ENCODE assay signal across 8 cellular contexts in the genomic region with DNA sequence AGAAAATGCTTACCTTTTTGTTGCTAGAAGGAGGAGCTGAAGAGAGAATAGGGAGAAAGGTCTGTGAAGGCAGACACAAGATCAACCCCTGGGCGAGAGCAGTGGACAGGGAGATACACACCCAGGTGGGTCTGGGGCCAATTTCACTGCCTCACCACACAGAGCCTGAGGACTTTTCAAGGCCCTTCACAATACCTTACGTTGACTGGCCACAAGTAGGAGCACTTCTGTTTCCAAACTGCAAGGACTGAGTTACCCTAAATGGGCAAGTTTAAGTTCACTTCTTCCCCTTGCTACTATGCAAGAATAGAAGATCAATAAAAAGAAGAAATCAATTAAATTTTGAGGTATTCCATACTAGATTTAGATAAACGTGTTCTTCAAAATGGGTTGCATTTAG.
A peak's percentile ranks its signal among the peaks of the same experiment; 100 is the strongest.
DNase-seq lines count a peak whose midpoint lies in the region; ATAC-seq and TF ChIP-seq lines count a peak whose summit lies in the region.

No MANE protein-coding gene starts in this region.

- H3K4me1 Mint-ChIP-seq in natural killer cell, result no peaks in the 10 kb centered on the region

- DNase-seq in D341Med (ENCODE audit: low spot score), result peak; percentile 59
- peak; percentile 31 for DNase-seq in NCI-H524 treated with DMSO at 0.1 percent for 48 hours (lab: John Stamatoyannopoulos, UW)
- peak; percentile 83 for DNase-seq in choroid plexus epithelial cell (ENCODE audit: low read depth)
- DNase-seq in natural killer cell, result no peak
- DNase-seq in C1 segment of cervical spinal cord (lab: John Stamatoyannopoulos, UW), result no peak
- DNase-seq in tibial nerve (ENCODE audit: low spot score in 2 of 2), result no peak

- H3K9me3 ChIP-seq in tibial nerve, result no peaks in the 10 kb centered on the region

- ATAC-seq in GM18868 (IDR thresholded peaks at IDR 0.05; ENCODE audit: unreplicated experiment) (peak; percentile 96), HG02943 (IDR thresholded peaks at IDR 0.05; ENCODE audit: low read depth, unreplicated experiment) (peak; percentile 54), natural killer cell (peak; percentile 29 to 61 (median 46))

- no peak for TF ChIP-seq EP300 in tibial nerve (IDR thresholded peaks at IDR 0.05)

- H3K9me3 Mint-ChIP-seq in natural killer cell, result no peaks in the 10 kb centered on the region

- no peaks in the 10 kb centered on the region for H3K27me3 ChIP-seq in tibial nerve

- no peak overlapping the region for H3K4me3 Mint-ChIP-seq in natural killer cell

- H3K4me3 ChIP-seq in choroid plexus epithelial cell (ENCODE audit: low read depth, low read length), result no peak overlapping the region
- no peak overlapping the region for H3K4me3 ChIP-seq in tibial nerve

- H3K27me3 Mint-ChIP-seq in natural killer cell (ENCODE audit: low read depth in 2 of 2), result peaks cover 4 to 25% of the 10 kb centered on the region in 2 donors

- H3K27ac ChIP-seq in tibial nerve, result no peak overlapping the region

- no peak for TF ChIP-seq POLR2A in tibial nerve (IDR thresholded peaks at IDR 0.05)

- H3K27ac Mint-ChIP-seq in natural killer cell, result no peak overlapping the region

- peaks cover 0 to 10% (median 0%) of the 10 kb centered on the region in 4 donors for H3K4me1 ChIP-seq in tibial nerve

- WGBS in tibial nerve, 2 donors, result 36 to 51% methylated on average over 3 of the region's 3 CpGs

- no peaks in the 10 kb centered on the region for H3K36me3 ChIP-seq in tibial nerve

- TF ChIP-seq CTCF in choroid plexus epithelial cell (conservative IDR thresholded peaks at IDR 0.05; ENCODE audit: low read depth, low read length) (peak; percentile 87), natural killer cell (IDR thresholded peaks at IDR 0.05) (no peak), tibial nerve (IDR thresholded peaks at IDR 0.05) (peak in 1 of 5 experiments; percentile 24)

- intact Hi-C loops in natural killer cell (cut with micrococcal nuclease), result no loop called here

- H3K36me3 Mint-ChIP-seq in natural killer cell, result no peaks in the 10 kb centered on the region

Comparison
In these comparisons a context has a peak if more than half of its experiments do, and no peak if none do; other contexts are left out.
1. DNase-seq: peak in D341Med (single experiment), NCI-H524 treated with DMSO at 0.1 percent for 48 hours (single experiment) and choroid plexus epithelial cell (single experiment); none in natural killer cell (single experiment), C1 segment of cervical spinal cord (0 of 14) and tibial nerve (0 of 2).
2. ATAC-seq: peak in every context shown above with its lines; median percentile 96 in GM18868; 54 in HG02943; 46 in natural killer cell.